13 cellular contexts compared by ENCODE assay signal in genomic region chr5:169873642-169874041, GRCh38.
DNase-seq lines count a peak whose midpoint lies in the region; ATAC-seq and TF ChIP-seq lines count a peak whose summit lies in the region.
"Had no signal": no experiment of that assay in that cellular context is flagged by ENCODE, and none has a peak within 500 bp of the region (broad histone marks: within the 10 kb centered on the region; RNA-seq: fewer than 3 reads in every experiment).

No MANE protein-coding gene starts in this region.

- no peak for TF ChIP-seq CTCF in fibroblast of pulmonary artery (IDR thresholded peaks at IDR 0.05; ENCODE audit: low read length, missing control alignments)

- DNase-seq in NOMO-1 treated with dmso at 0.1 percent for 144 hours (lab: John Stamatoyannopoulos, UW; ENCODE audit: unreplicated experiment) (peak; percentile 83), fibroblast of pulmonary artery (ENCODE audit: low read depth) (peak; percentile 66), SHP77 (lab: John Stamatoyannopoulos, UW) (no peak)
- no peak for DNase-seq in naive thymus-derived CD4-positive, alpha-beta T cell
- no peak for DNase-seq in activated naive CD4-positive, alpha-beta T cell treated with anti-CD3 and anti-CD28 coated beads for 36 hours
- DNase-seq: activated CD4-positive, CD25-positive, alpha-beta regulatory T cell; dermis blood vessel endothelial cell; DMS79; naive thymus-derived CD8-positive, alpha-beta T cell; NCI-H1694 treated with DMSO at 0.1 percent for 48 hours; stimulated activated CD4-positive, alpha-beta T cell treated with anti-CD3 and anti-CD28 coated beads, Interleukin-4, amount 100 ng/mL, for 4 hours had no signal

- H3K27me3 ChIP-seq in naive thymus-derived CD4-positive, alpha-beta T cell (ENCODE audit: control insufficient read depth in 2 of 2, insufficient read depth in 2 of 2, low read length in 2 of 2) = no peaks in the 10 kb centered on the region

- peaks cover 10 to 68% (median 32%) of the 10 kb centered on the region in 5 donors for H3K36me3 Mint-ChIP-seq in naive thymus-derived CD4-positive, alpha-beta T cell
- peaks cover 12% of the 10 kb centered on the region for H3K36me3 Mint-ChIP-seq in activated naive CD4-positive, alpha-beta T cell treated with anti-CD3 and anti-CD28 coated beads for 36 hours (ENCODE audit: low read depth)

- ATAC-seq in naive thymus-derived CD4-positive, alpha-beta T cell = peak; percentile 31
- no peak for ATAC-seq in HG03108 (IDR thresholded peaks at IDR 0.05; ENCODE audit: unreplicated experiment)
- ATAC-seq in GM19324 (IDR thresholded peaks at IDR 0.05; ENCODE audit: low FRiP score, unreplicated experiment) = no peak
- ATAC-seq: naive thymus-derived CD8-positive, alpha-beta T cell had no signal

- H3K27ac ChIP-seq in naive thymus-derived CD4-positive, alpha-beta T cell (ENCODE audit: low read depth, low read length) = no peak overlapping the region

- intact Hi-C loops in naive thymus-derived CD4-positive, alpha-beta T cell (cut with micrococcal nuclease) = no loop called here
- intact Hi-C loops in activated naive CD4-positive, alpha-beta T cell treated with anti-CD3 and anti-CD28 coated beads for 36 hours (cut with micrococcal nuclease) = no loop called here

- POLR2A ChIA-PET in naive thymus-derived CD4-positive, alpha-beta T cell (lab: Charles Lee) = no interaction called here

- no peaks in the 10 kb centered on the region for H3K9me3 ChIP-seq in naive thymus-derived CD4-positive, alpha-beta T cell (ENCODE audit: control insufficient read depth in 2 of 3, low read length in 3 of 3)

- peaks cover 0 to 30% (median 7%) of the 10 kb centered on the region in 7 donors for H3K4me1 Mint-ChIP-seq in naive thymus-derived CD4-positive, alpha-beta T cell
- peaks cover 5% of the 10 kb centered on the region for H3K4me1 Mint-ChIP-seq in activated naive CD4-positive, alpha-beta T cell treated with anti-CD3 and anti-CD28 coated beads for 36 hours (ENCODE audit: low read depth)

- CTCF ChIA-PET in naive thymus-derived CD4-positive, alpha-beta T cell (lab: Charles Lee) = no interaction called here
- CTCF ChIA-PET in activated naive CD4-positive, alpha-beta T cell treated with anti-CD3 and anti-CD28 coated beads for 36 hours (lab: Charles Lee) = no interaction called here

- peaks cover 0 to 13% (median 0%) of the 10 kb centered on the region in 3 experiments for H3K36me3 ChIP-seq in naive thymus-derived CD4-positive, alpha-beta T cell (ENCODE audit: control insufficient read depth in 2 of 3, insufficient read depth in 3 of 3, low read length in 3 of 3)

- no peak overlapping the region for H3K4me3 ChIP-seq in fibroblast of pulmonary artery (replicated peaks; ENCODE audit: low read depth, low read length)
- no peak overlapping the region for H3K4me3 ChIP-seq in naive thymus-derived CD4-positive, alpha-beta T cell (ENCODE audit: low read length)

- no peak overlapping the region for H3K4me3 Mint-ChIP-seq in naive thymus-derived CD4-positive, alpha-beta T cell
- no peak overlapping the region for H3K4me3 Mint-ChIP-seq in activated naive CD4-positive, alpha-beta T cell treated with anti-CD3 and anti-CD28 coated beads for 36 hours
- H3K4me3 Mint-ChIP-seq: naive thymus-derived CD8-positive, alpha-beta T cell had no signal

- H3K27me3 Mint-ChIP-seq in naive thymus-derived CD4-positive, alpha-beta T cell = no peaks in the 10 kb centered on the region
- no peaks in the 10 kb centered on the region for H3K27me3 Mint-ChIP-seq in activated naive CD4-positive, alpha-beta T cell treated with anti-CD3 and anti-CD28 coated beads for 36 hours (ENCODE audit: low read depth)
- H3K27me3 Mint-ChIP-seq: naive thymus-derived CD8-positive, alpha-beta T cell had no signal

- no peaks in the 10 kb centered on the region for H3K4me1 ChIP-seq in naive thymus-derived CD4-positive, alpha-beta T cell (ENCODE audit: control insufficient read depth in 2 of 2, insufficient read depth in 2 of 2, low read length in 2 of 2)

- H3K9me3 Mint-ChIP-seq in naive thymus-derived CD4-positive, alpha-beta T cell = peaks cover 0 to 1% (median 0%) of the 10 kb centered on the region in 11 donors
- H3K9me3 Mint-ChIP-seq in activated naive CD4-positive, alpha-beta T cell treated with anti-CD3 and anti-CD28 coated beads for 36 hours = no peaks in the 10 kb centered on the region
- H3K9me3 Mint-ChIP-seq: naive thymus-derived CD8-positive, alpha-beta T cell had no signal

- peak overlapping the region in 1 of 9 donors; percentile 33 for H3K27ac Mint-ChIP-seq in naive thymus-derived CD4-positive, alpha-beta T cell
- H3K27ac Mint-ChIP-seq in activated naive CD4-positive, alpha-beta T cell treated with anti-CD3 and anti-CD28 coated beads for 36 hours = no peak overlapping the region
- H3K27ac Mint-ChIP-seq: naive thymus-derived CD8-positive, alpha-beta T cell had no signal

Comparison
In these comparisons a context has a peak if more than half of its experiments do, and no peak if none do; other contexts are left out.
1. DNase-seq: peak in NOMO-1 treated with dmso at 0.1 percent for 144 hours (single experiment) and fibroblast of pulmonary artery (single experiment); none in naive thymus-derived CD4-positive, alpha-beta T cell (0 of 9), activated naive CD4-positive, alpha-beta T cell treated with anti-CD3 and anti-CD28 coated beads for 36 hours (single experiment) and SHP77 (0 of 2).